In the genomic region with DNA sequence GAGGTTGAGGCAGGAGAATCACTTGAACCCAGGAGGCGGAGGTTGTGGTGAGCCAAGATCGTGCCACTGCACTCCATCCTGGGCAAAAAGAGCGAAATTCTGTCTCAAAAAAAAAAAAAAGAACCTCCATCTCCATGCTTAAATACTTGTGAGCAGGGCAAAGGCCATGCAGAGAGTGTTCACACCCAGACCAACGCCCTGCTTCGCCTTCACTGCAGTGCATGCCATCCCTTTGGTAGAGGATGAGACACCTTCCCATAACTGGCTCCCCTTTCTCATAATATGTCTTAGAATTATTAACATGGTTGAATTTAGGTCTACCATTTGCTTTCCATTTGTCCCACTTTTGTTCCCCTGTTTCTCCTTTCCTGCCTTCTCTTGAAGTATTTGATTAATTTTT, we compare ENCODE assay signal across 2 cellular contexts.
A peak's percentile ranks its signal among the peaks of the same experiment; 100 is the strongest.
TF ChIP-seq lines count a peak whose summit lies in the region.

No MANE protein-coding gene starts in this region.

TF ChIP-seq in HEK293, 187 proteins besides CTCF, POLR2A, EP300 and RAD21:
- peak; percentile 63 for TF ChIP-seq KLF1 (tag by site-specific recombination; IDR thresholded peaks at IDR 0.05)
- TF ChIP-seq ZSCAN18 (tag by site-specific recombination; IDR thresholded peaks at IDR 0.05) = no peak

TF ChIP-seq in H1, 55 proteins besides CTCF, POLR2A, EP300 and RAD21:
- TF ChIP-seq SIRT6 (IDR thresholded peaks at IDR 0.05; ENCODE audit: low read length) (no peak), KDM5A (IDR thresholded peaks at IDR 0.05; ENCODE audit: low read length) (no peak), ZNF274 (IDR thresholded peaks at IDR 0.05; ENCODE audit: borderline replicate concordance, extremely low read depth, low read length) (no peak)
